In genomic region chr14:103514596-103515421, GRCh38 we compare ENCODE assay signal across 19 cellular contexts. TPM values are rescaled to one million over a fixed set of nuclear protein-coding genes. Genes with fewer than 3 reads are reported as not detected.
DNase-seq lines count a peak whose midpoint lies in the region; ATAC-seq and TF ChIP-seq lines count a peak whose summit lies in the region.
"Had no signal": no experiment of that assay in that cellular context is flagged by ENCODE, and none has a peak within 500 bp of the region (broad histone marks: within the 10 kb centered on the region; RNA-seq: fewer than 3 reads in every experiment).

No MANE protein-coding gene starts in this region.

- H4K20me1 ChIP-seq in BLaER1 (no peaks in the 10 kb centered on the region; the same call in 1 of the 2 replicates), neural progenitor cell (ENCODE audit: low read depth) (peaks cover 17% of the 10 kb centered on the region), OCI-LY7 (ENCODE audit: insufficient read depth, low read length) (no peaks in the 10 kb centered on the region; the same call in 1 of the 2 replicates)

- no peak overlapping the region for H3K9ac ChIP-seq in BLaER1
- H3K9ac ChIP-seq in neural progenitor cell, result no peak overlapping the region

- H3K9me2 ChIP-seq in OCI-LY7 (ENCODE audit: insufficient read depth, low read length), result no peaks in the 10 kb centered on the region

- H3K9me3 ChIP-seq in BLaER1 (no peaks in the 10 kb centered on the region), neural progenitor cell (ENCODE audit: low read depth) (no peaks in the 10 kb centered on the region), OCI-LY7 (ENCODE audit: low read length) (no peaks in the 10 kb centered on the region)
- H3K9me3 ChIP-seq: vagina had no signal

- peaks cover 33% of the 10 kb centered on the region for H3K4me1 Mint-ChIP-seq in neural progenitor cell

- H3K79me2 ChIP-seq in neural progenitor cell (ENCODE audit: low read depth) (no peaks in the 10 kb centered on the region), OCI-LY7 (ENCODE audit: insufficient read depth, low read depth, low read length) (no peaks in the 10 kb centered on the region)

- no peak overlapping the region for H2AFZ ChIP-seq in neural progenitor cell (replicated peaks)
- no peak overlapping the region for H2AFZ ChIP-seq in OCI-LY7 (ENCODE audit: low read length)

- H3K4me1 ChIP-seq in BLaER1 (peaks cover 77% of the 10 kb centered on the region), neural progenitor cell (peaks cover 27% of the 10 kb centered on the region), OCI-LY7 (ENCODE audit: insufficient read depth, low read length, poor library complexity, severe bottlenecking) (peaks cover 4% of the 10 kb centered on the region)

- TF ChIP-seq CTCF in neural progenitor cell (IDR thresholded peaks at IDR 0.05), result no peak
- no peak for TF ChIP-seq CTCF in OCI-LY7 (conservative IDR thresholded peaks at IDR 0.05; ENCODE audit: low read length)

- H3K36me3 ChIP-seq in BLaER1 (peaks cover 12% of the 10 kb centered on the region; the same call in 1 of the 2 replicates), neural progenitor cell (no peaks in the 10 kb centered on the region), OCI-LY7 (ENCODE audit: insufficient read depth, low read length) (peaks cover 4% of the 10 kb centered on the region; the same call in 1 of the 2 replicates)
- H3K36me3 ChIP-seq: vagina had no signal

- H3K27me3 Mint-ChIP-seq in neural progenitor cell (ENCODE audit: insufficient read depth, low read depth), result peaks cover 3% of the 10 kb centered on the region
- H3K27me3 Mint-ChIP-seq: effector memory CD8-positive, alpha-beta T cell had no signal

- H3K4me3 ChIP-seq in BLaER1 (no peak overlapping the region), neural progenitor cell (no peak overlapping the region), OCI-LY7 (ENCODE audit: low read depth, low read length, poor library complexity, severe bottlenecking) (no peak overlapping the region)
- H3K4me3 ChIP-seq: cardiac muscle cell, vagina had no signal

- peaks cover 18% of the 10 kb centered on the region for H3K36me3 Mint-ChIP-seq in neural progenitor cell

- intact Hi-C loops in OCI-LY7 (cut with micrococcal nuclease; ENCODE audit: unreplicated experiment), result loop anchor here (2.0 to 5.0 kb wide), 2 partner anchors 24 to 47 kb away; partner anchors contain the start of genes BAG5 and COA8

- peaks cover 22% of the 10 kb centered on the region for H3F3A ChIP-seq in neural progenitor cell (ENCODE audit: low read depth)

- POLR2A ChIA-PET in OCI-LY7 (lab: Charles Lee), result no interaction called here

- H3K9me3 Mint-ChIP-seq in neural progenitor cell, result no peaks in the 10 kb centered on the region
- H3K9me3 Mint-ChIP-seq: effector memory CD8-positive, alpha-beta T cell; mesothelial cell of epicardium; T-helper 1 cell treated with Interleukin-12 subunit alpha and Interleukin-12 subunit beta and Interleukin-4 antibody, amounts not matched to agents 30 μg/mL and 1 μg/mL, for 36 hours had no signal

- DNase-seq in DMS79 (lab: John Stamatoyannopoulos, UW) (peak; percentile 62), neural progenitor cell (ENCODE audit: low spot score) (no peak), OCI-LY7 (ENCODE audit: low spot score) (no peak), NCI-H524 (lab: John Stamatoyannopoulos, UW) (no peak)
- DNase-seq: activated CD8-positive, alpha-beta T cell treated with anti-CD3 and anti-CD28 coated beads, Interleukin-2, amount 10 ng/mL, durations not matched to agents 7 days and 5 days; effector memory CD8-positive, alpha-beta T cell; islet precursor cell; KBM-7; NCI-H2029; NCI-H510A; SIG-M5 had no signal

- H3K4me3 Mint-ChIP-seq in neural progenitor cell, result no peak overlapping the region
- H3K4me3 Mint-ChIP-seq: activated CD8-positive, alpha-beta T cell treated with anti-CD3 and anti-CD28 coated beads, Interleukin-2, amount 10 ng/mL, durations not matched to agents 7 days and 5 days; effector memory CD8-positive, alpha-beta T cell; mesothelial cell of epicardium; T-helper 1 cell treated with Interleukin-12 subunit alpha and Interleukin-12 subunit beta and Interleukin-4 antibody, amounts not matched to agents 30 μg/mL and 1 μg/mL, for 36 hours had no signal

- no peaks in the 10 kb centered on the region for H3K27me3 ChIP-seq in BLaER1
- no peaks in the 10 kb centered on the region for H3K27me3 ChIP-seq in neural progenitor cell
- H3K27me3 ChIP-seq: cardiac muscle cell, vagina had no signal

- CTCF ChIA-PET in OCI-LY7 (lab: Charles Lee; ENCODE audit: unreplicated experiment), result no interaction called here

- H3K27ac ChIP-seq in BLaER1 (no peak overlapping the region), cingulate gyrus (ENCODE audit: low read depth, low read length) (peak overlapping the region; percentile 47), neural progenitor cell (no peak overlapping the region), OCI-LY7 (ENCODE audit: low read depth, low read length, poor library complexity, severe bottlenecking) (no peak overlapping the region)
- H3K27ac ChIP-seq: cardiac muscle cell, HL-60, vagina had no signal

- H3K4me2 ChIP-seq in BLaER1 (peak overlapping the region; percentile 55), neural progenitor cell (no peak overlapping the region), OCI-LY7 (ENCODE audit: low read length) (no peak overlapping the region)

- BruUV-seq in OCI-LY7 (replicated peaks; lab: Mats Ljungman, UMichigan), result no TSS peak

- no peak for ATAC-seq in HG03354 (IDR thresholded peaks at IDR 0.05; ENCODE audit: poor library complexity, severe bottlenecking, unreplicated experiment)
- ATAC-seq: activated CD8-positive, alpha-beta T cell treated with anti-CD3 and anti-CD28 coated beads, Interleukin-2, amount 10 ng/mL, durations not matched to agents 7 days and 5 days; effector memory CD8-positive, alpha-beta T cell had no signal

- H3K27ac Mint-ChIP-seq in neural progenitor cell, result peak overlapping the region; percentile 91
- H3K27ac Mint-ChIP-seq: activated CD8-positive, alpha-beta T cell treated with anti-CD3 and anti-CD28 coated beads, Interleukin-2, amount 10 ng/mL, durations not matched to agents 7 days and 5 days; mesothelial cell of epicardium; T-helper 1 cell treated with Interleukin-12 subunit alpha and Interleukin-12 subunit beta and Interleukin-4 antibody, amounts not matched to agents 30 μg/mL and 1 μg/mL, for 36 hours had no signal

RNA-seq across cellular contexts. Expression of gene CKB, which starts 7.8 kb away (rescaled TPM):
- total RNA-seq in neural progenitor cell (ENCODE audit: low replicate concordance), result 54.2 and 173 TPM in 2 replicates
- total RNA-seq in OCI-LY7 (2014; rRNA removed; shearing (Covaris generic)), result 0.57 and 0.82 TPM in 2 replicates
- 3.0 and 3.2 TPM in 2 replicates for total RNA-seq in OCI-LY7 (2022)

RNA-seq across cellular contexts. Expression of gene TRMT61A, which starts 14.2 kb away (rescaled TPM):
- 1.2 and 5.6 TPM in 2 replicates for total RNA-seq in neural progenitor cell (ENCODE audit: low replicate concordance)
- total RNA-seq in OCI-LY7 (2014; rRNA removed; shearing (Covaris generic)), result 16.7 and 17.1 TPM in 2 replicates
- total RNA-seq in OCI-LY7 (2022), result 11.2 and 13.1 TPM in 2 replicates

RNA-seq across cellular contexts. Expression of gene BAG5, which starts 47.6 kb away (rescaled TPM):
- 19.4 and 59.9 TPM in 2 replicates for total RNA-seq in neural progenitor cell (ENCODE audit: low replicate concordance)
- 26.1 and 29.2 TPM in 2 replicates for total RNA-seq in OCI-LY7 (2014; rRNA removed; shearing (Covaris generic))
- 36.3 and 38.7 TPM in 2 replicates for total RNA-seq in OCI-LY7 (2022)

RNA-seq across cellular contexts. Expression of gene COA8, which starts 48.0 kb away (rescaled TPM):
- total RNA-seq in neural progenitor cell (ENCODE audit: low replicate concordance) (38.6 and 72.3 TPM in 2 replicates), OCI-LY7 (2022) (33.0 and 38.9 TPM in 2 replicates)
- 18.2 and 18.7 TPM in 2 replicates for total RNA-seq in OCI-LY7 (2014; rRNA removed; shearing (Covaris generic))

Comparison
In these comparisons a context has a peak if more than half of its experiments do, and no peak if none do; other contexts are left out.
1. RNA of gene CKB, which starts 7.8 kb away (total RNA-seq): 54.2 to 173 TPM in neural progenitor cell; 0.57 to 3.2 TPM in OCI-LY7; every median in the first group is over 10 times any median in the second.